ENCODE assay signal across 15 cellular contexts in genomic region chr19:46927893-46928292, GRCh38.
A peak's percentile ranks its signal among the peaks of the same experiment; 100 is the strongest.
DNase-seq lines count a peak whose midpoint lies in the region; ATAC-seq and TF ChIP-seq lines count a peak whose summit lies in the region.
"Had no signal": no experiment of that assay in that cellular context is flagged by ENCODE, and none has a peak within 500 bp of the region (broad histone marks: within the 10 kb centered on the region; RNA-seq: fewer than 3 reads in every experiment).

No MANE protein-coding gene starts in this region.

- intact Hi-C loops in ascending aorta (cut with DNase I) (loop anchor here (5.0 kb wide), 2 partner anchors 54 to 66 kb away; partner anchors contain the start of gene ARHGAP35), thyroid gland (cut with DNase I) (loop anchor here (10.0 kb wide), 1 partner anchor 53 kb away; no protein-coding TSS in a partner anchor)

- H3K4me3 Mint-ChIP-seq in activated T-cell treated with anti-CD3 and anti-CD28 coated beads, Interleukin-2, amount 50 U/mL, for 24 hours, result no peak overlapping the region
- peak overlapping the region in 1 of 5 donors; percentile 6 for H3K4me3 Mint-ChIP-seq in immature natural killer cell
- H3K4me3 Mint-ChIP-seq: activated naive CD4-positive, alpha-beta T cell treated with anti-CD3 and anti-CD28 coated beads, Interleukin-2, amount 50 U/mL, for 24 hours had no signal

- no peak for ATAC-seq in GM21381 (IDR thresholded peaks at IDR 0.05; ENCODE audit: unreplicated experiment)

- H3K36me3 ChIP-seq in ascending aorta (no peaks in the 10 kb centered on the region), thyroid gland (no peaks in the 10 kb centered on the region)
- H3K36me3 ChIP-seq: colonic mucosa had no signal

- H3K4me3 ChIP-seq in ascending aorta (no peak overlapping the region), thyroid gland (replicated peaks in 1 of 3) (no peak overlapping the region)
- H3K4me3 ChIP-seq: colonic mucosa had no signal

- H3K36me3 Mint-ChIP-seq in activated T-cell treated with anti-CD3 and anti-CD28 coated beads, Interleukin-2, amount 50 U/mL, for 24 hours (ENCODE audit: low read depth), result peaks cover 2% of the 10 kb centered on the region
- peaks cover 0 to under 1% (median under 1%) of the 10 kb centered on the region in 3 donors for H3K36me3 Mint-ChIP-seq in immature natural killer cell

- H3K9me3 ChIP-seq in ascending aorta (no peaks in the 10 kb centered on the region), thyroid gland (no peaks in the 10 kb centered on the region)
- H3K9me3 ChIP-seq: colonic mucosa had no signal

- peaks cover 27 to 77% of the 10 kb centered on the region in 2 donors for H3K4me1 ChIP-seq in ascending aorta
- peaks cover 61 to 75% of the 10 kb centered on the region in 2 donors for H3K4me1 ChIP-seq in thyroid gland

- TF ChIP-seq CTCF in ascending aorta (IDR thresholded peaks at IDR 0.05) (no peak), thyroid gland (IDR thresholded peaks at IDR 0.05) (no peak)

- no peak for DNase-seq in activated T-cell treated with anti-CD3 and anti-CD28 coated beads, Interleukin-2, amount 50 U/mL, for 24 hours
- DNase-seq in activated T-cell treated with anti-CD3 and anti-CD28 coated beads for 4 hours, result no peak
- no peak for DNase-seq in ascending aorta (ENCODE audit: low spot score in 2 of 2)
- DNase-seq in immature natural killer cell, result no peak
- no peak for DNase-seq in thyroid gland
- no peak for DNase-seq in stimulated activated CD4-positive, alpha-beta T cell treated with anti-CD3 and anti-CD28 coated beads, Interleukin-4, amount 100 ng/mL, for 4 hours
- DNase-seq in inferior parietal cortex (ENCODE audit: extremely low spot score), result no peak
- DNase-seq: colonic mucosa, DND-41, NCI-H1092 treated with DMSO at 0.1 percent for 48 hours, NCI-H226, OCI-M1, T-helper 2 cell had no signal

- H3K4me1 Mint-ChIP-seq in activated T-cell treated with anti-CD3 and anti-CD28 coated beads, Interleukin-2, amount 50 U/mL, for 24 hours (ENCODE audit: low read depth), result peaks cover 57% of the 10 kb centered on the region
- H3K4me1 Mint-ChIP-seq in immature natural killer cell, result peaks cover 63 to 69% of the 10 kb centered on the region in 2 donors

- H3K27me3 ChIP-seq in ascending aorta (no peaks in the 10 kb centered on the region), thyroid gland (no peaks in the 10 kb centered on the region)
- H3K27me3 ChIP-seq: colonic mucosa had no signal

- H3K27ac Mint-ChIP-seq in activated T-cell treated with anti-CD3 and anti-CD28 coated beads, Interleukin-2, amount 50 U/mL, for 24 hours, result peak overlapping the region; percentile 12
- peak overlapping the region; percentile 26 to 78 (median 50) for H3K27ac Mint-ChIP-seq in immature natural killer cell

- peak overlapping the region; percentile 53 to 66 for H3K27ac ChIP-seq in ascending aorta
- peak overlapping the region; percentile 20 to 81 (median 74) for H3K27ac ChIP-seq in thyroid gland
- H3K27ac ChIP-seq: colonic mucosa had no signal

- WGBS in thyroid gland, 2 donors, result 27 to 32% methylated on average over 4 of the region's 4 CpGs

- H3K9me3 Mint-ChIP-seq in activated T-cell treated with anti-CD3 and anti-CD28 coated beads, Interleukin-2, amount 50 U/mL, for 24 hours, result no peaks in the 10 kb centered on the region
- H3K9me3 Mint-ChIP-seq in immature natural killer cell, result no peaks in the 10 kb centered on the region
- H3K9me3 Mint-ChIP-seq: activated naive CD4-positive, alpha-beta T cell treated with anti-CD3 and anti-CD28 coated beads, Interleukin-2, amount 50 U/mL, for 24 hours had no signal

- TF ChIP-seq POLR2A in thyroid gland (IDR thresholded peaks at IDR 0.05), result no peak

- H3K27me3 Mint-ChIP-seq in activated T-cell treated with anti-CD3 and anti-CD28 coated beads, Interleukin-2, amount 50 U/mL, for 24 hours, result no peaks in the 10 kb centered on the region
- peaks cover 0 to 1% (median 0%) of the 10 kb centered on the region in 3 donors for H3K27me3 Mint-ChIP-seq in immature natural killer cell (ENCODE audit: low read depth in 3 of 3)
- H3K27me3 Mint-ChIP-seq: activated naive CD4-positive, alpha-beta T cell treated with anti-CD3 and anti-CD28 coated beads, Interleukin-2, amount 50 U/mL, for 24 hours had no signal
